ENCODE assay signal across 11 cellular contexts in genomic region chr20:45355209-45355608, GRCh38. TPM values are rescaled to one million over a fixed set of nuclear protein-coding genes. Genes with fewer than 3 reads are reported as not detected.
DNase-seq lines count a peak whose midpoint lies in the region; ATAC-seq, FAIRE-seq and TF ChIP-seq lines count a peak whose summit lies in the region.
"Had no signal": no experiment of that assay in that cellular context is flagged by ENCODE, and none has a peak within 500 bp of the region (broad histone marks: within the 10 kb centered on the region; RNA-seq: fewer than 3 reads in every experiment).

No MANE protein-coding gene starts in this region.

- no peak for TF ChIP-seq EP300 in A549 (IDR thresholded peaks at IDR 0.05)

- H3K4me3 Mint-ChIP-seq in GM23338: no peak overlapping the region
- peak overlapping the region; percentile 71 for H3K4me3 Mint-ChIP-seq in activated T-helper 17 cell treated with anti-CD3 and anti-CD28 coated beads, Interleukin-2, amount 50 U/mL, for 72 hours

- H4K20me1 ChIP-seq in GM23338 (replicated peaks; ENCODE audit: insufficient read depth): no peaks in the 10 kb centered on the region

- peaks cover 48% of the 10 kb centered on the region for H3K4me1 ChIP-seq in A549
- peaks cover 11% of the 10 kb centered on the region for H3K4me1 ChIP-seq in GM23338 (ENCODE audit: insufficient read depth)

- no peak for TF ChIP-seq POLR2A in A549 (IDR thresholded peaks at IDR 0.05; ENCODE audit: low read length)

- H3K4me3 ChIP-seq in A549 (no peak overlapping the region), GM23338 (no peak overlapping the region)

- CTCF ChIA-PET in A549 (lab: Yijun Ruan, JAX): interaction anchor here (0.8 to 4.7 kb wide), 10 partner anchors 9 to 416 kb away, joined by 3 to 46 read pairs (median 5); partner anchors contain the start of gene SYS1

- H3K27ac Mint-ChIP-seq in GM23338: no peak overlapping the region
- peak overlapping the region; percentile 74 for H3K27ac Mint-ChIP-seq in activated T-helper 17 cell treated with anti-CD3 and anti-CD28 coated beads, Interleukin-2, amount 50 U/mL, for 72 hours

- no peaks in the 10 kb centered on the region for H3K79me2 ChIP-seq in GM23338 (replicated peaks; ENCODE audit: insufficient read depth)

- peaks cover 33% of the 10 kb centered on the region for H3K4me1 Mint-ChIP-seq in GM23338
- H3K4me1 Mint-ChIP-seq in activated T-helper 17 cell treated with anti-CD3 and anti-CD28 coated beads, Interleukin-2, amount 50 U/mL, for 72 hours: peaks cover 31% of the 10 kb centered on the region

- no peak overlapping the region for H2AFZ ChIP-seq in GM23338

- 44% methylated on average over 3 of the region's 3 CpGs for WGBS in A549 (ENCODE audit: missing lambda C conversion rate)

- no peaks in the 10 kb centered on the region for H3K27me3 Mint-ChIP-seq in GM23338 (ENCODE audit: insufficient read depth, low read depth, poor library complexity)
- H3K27me3 Mint-ChIP-seq in activated T-helper 17 cell treated with anti-CD3 and anti-CD28 coated beads, Interleukin-2, amount 50 U/mL, for 72 hours: no peaks in the 10 kb centered on the region

- ATAC-seq in A549: peak in 1 of 2 experiments; percentile 63; a peak in 3 of 6 replicates
- no peak for ATAC-seq in GM23338
- ATAC-seq in activated T-helper 17 cell treated with anti-CD3 and anti-CD28 coated beads, Interleukin-2, amount 50 U/mL, for 72 hours (replicated peaks): peak; percentile 82
- ATAC-seq in GM21526 (IDR thresholded peaks at IDR 0.05; ENCODE audit: low FRiP score, unreplicated experiment): no peak

- H3K4me2 ChIP-seq in A549: peak overlapping the region; percentile 57
- H3K4me2 ChIP-seq in GM23338: no peak overlapping the region

- H3K9me2 ChIP-seq in GM23338 (ENCODE audit: insufficient read depth): no peaks in the 10 kb centered on the region

- H3K36me3 Mint-ChIP-seq in GM23338 (ENCODE audit: low read depth): no peaks in the 10 kb centered on the region
- H3K36me3 Mint-ChIP-seq in activated T-helper 17 cell treated with anti-CD3 and anti-CD28 coated beads, Interleukin-2, amount 50 U/mL, for 72 hours (ENCODE audit: low read depth): no peaks in the 10 kb centered on the region

- DNase-seq in A549 (ENCODE audit: low read depth in 1 of 2, low spot score in 1 of 2) (peak in 1 of 2 experiments; percentile 36), GM23338 (ENCODE audit: low spot score) (no peak), glomerular visceral epithelial cell (ENCODE audit: extremely low spot score) (peak; percentile 70), 8988T (no peak), hypothalamus (lab: John Stamatoyannopoulos, UW) (no peak), NCI-H146 treated with DMSO at 0.1 percent for 48 hours (lab: John Stamatoyannopoulos, UW; ENCODE audit: unreplicated experiment) (no peak)
- DNase-seq: NCI-H774 had no signal

- H3K27me3 ChIP-seq in GM23338 (ENCODE audit: insufficient read depth): no peaks in the 10 kb centered on the region

- no peak for TF ChIP-seq CTCF in A549 (IDR thresholded peaks at IDR 0.05)
- TF ChIP-seq CTCF in GM23338 (conservative IDR thresholded peaks at IDR 0.05; ENCODE audit: low read depth in 2 of 2): no peak

- no peak for TF ChIP-seq RAD21 in A549 (conservative IDR thresholded peaks at IDR 0.05 in 1 of 2, IDR thresholded peaks at IDR 0.05 in 1 of 2)

- H3K27ac ChIP-seq in A549 (peak overlapping the region; percentile 35 to 65; a peak in 4 of 6 replicates), GM23338 (ENCODE audit: low read depth) (0 out of 2 replicates have a peak overlapping the region, but pooled peaks have one; percentile 9)

- H3K36me3 ChIP-seq in GM23338 (ENCODE audit: insufficient read depth): no peaks in the 10 kb centered on the region

- H3F3A ChIP-seq in GM23338 (replicated peaks; ENCODE audit: low read depth): no peaks in the 10 kb centered on the region

- POLR2A ChIA-PET in A549 (lab: Yijun Ruan, JAX): interaction anchor here (1.5 kb wide), 1 partner anchor 11 kb away, joined by 6 read pairs; no protein-coding TSS in a partner anchor

- no peak for FAIRE-seq in A549 (lab: Jason Lieb, UNC)
- FAIRE-seq: G401.6 had no signal

- no peaks in the 10 kb centered on the region for H3K9me3 ChIP-seq in A549

- no peaks in the 10 kb centered on the region for H3K9me3 Mint-ChIP-seq in GM23338
- no peaks in the 10 kb centered on the region for H3K9me3 Mint-ChIP-seq in activated T-helper 17 cell treated with anti-CD3 and anti-CD28 coated beads, Interleukin-2, amount 50 U/mL, for 72 hours

TF ChIP-seq in A549, 52 proteins besides CTCF, POLR2A, EP300 and RAD21:
- TF ChIP-seq MAZ (IDR thresholded peaks at IDR 0.05; ENCODE audit: borderline replicate concordance, low read depth, low read length) (no peak), FOSL2 (IDR thresholded peaks at IDR 0.05) (0 out of 2 replicates have a peak, but pooled peaks have one; percentile 22), FOSL2 (CRISPR knock-in tag; IDR thresholded peaks at IDR 0.05) (no peak)

TF ChIP-seq in GM23338, 12 proteins besides CTCF, POLR2A, EP300 and RAD21:
- TF ChIP-seq JUNB (IDR thresholded peaks at IDR 0.05; ENCODE audit: unreplicated experiment): no peak
- TF ChIP-seq CREB1 (CRISPR knock-in tag; IDR thresholded peaks at IDR 0.05; ENCODE audit: low read depth): no peak
- TF ChIP-seq ZNF331 (CRISPR knock-in tag; IDR thresholded peaks at IDR 0.05; ENCODE audit: low read depth): no peak
- TF ChIP-seq ZNF114 (CRISPR knock-in tag; IDR thresholded peaks at IDR 0.05): no peak

RNA-seq across cellular contexts. Expression of gene SDC4, which starts 7.0 kb away (rescaled TPM):
- polyA plus RNA-seq in A549 (2011; rRNA removed): 27.4 and 29.0 TPM in 2 replicates
- polyA plus RNA-seq in A549 (2012; cell fraction: cytosol; rRNA removed): 13.1 and 17.7 TPM in 2 replicates
- 12.6 and 21.5 TPM in 2 replicates for polyA plus RNA-seq in A549 (2012; cell fraction: nucleus; rRNA removed)
- 35.6 to 40.2 TPM (median 39.2 TPM) in 3 replicates for polyA plus RNA-seq in A549 (2017; fragmentation: RNase III; extraction: RNeasy Plus Mini Kit Qiagen cat#74134 plus additional on column Dnase treatment)
- 43.3 and 43.7 TPM in 2 replicates for polyA minus RNA-seq in A549 (2011; rRNA and poly(A)+ RNA removed)
- total RNA-seq in GM23338 (2014; rRNA removed; shearing (Covaris generic)): 35.4 and 39.9 TPM in 2 replicates
- polyA plus RNA-seq in GM23338 (2016; fragmentation: Nextera tagmentation; extraction: Ambion mirVana): 28.5 and 29.7 TPM in 2 replicates
- 10 to 100 TPM; 21.6 to 62.6 TPM for total RNA-seq in activated T-helper 17 cell treated with anti-CD3 and anti-CD28 coated beads, Interleukin-2, amount 50 U/mL, for 72 hours

RNA-seq across cellular contexts. Expression of gene SYS1, which starts 7.7 kb away (rescaled TPM):
- polyA plus RNA-seq in A549 (2011; rRNA removed): 27.6 and 30.5 TPM in 2 replicates
- polyA plus RNA-seq in A549 (2012; cell fraction: cytosol; rRNA removed): 46.0 and 62.2 TPM in 2 replicates
- 54.1 and 71.4 TPM in 2 replicates for polyA plus RNA-seq in A549 (2012; cell fraction: nucleus; rRNA removed)
- 20.2 to 20.5 TPM (median 20.2 TPM) in 3 replicates for polyA plus RNA-seq in A549 (2017; fragmentation: RNase III; extraction: RNeasy Plus Mini Kit Qiagen cat#74134 plus additional on column Dnase treatment)
- polyA minus RNA-seq in A549 (2011; rRNA and poly(A)+ RNA removed): 47.1 and 63.5 TPM in 2 replicates
- 12.5 and 21.5 TPM in 2 replicates for total RNA-seq in GM23338 (2014; rRNA removed; shearing (Covaris generic))
- polyA plus RNA-seq in GM23338 (2016; fragmentation: Nextera tagmentation; extraction: Ambion mirVana): 6.9 and 7.9 TPM in 2 replicates
- total RNA-seq in activated T-helper 17 cell treated with anti-CD3 and anti-CD28 coated beads, Interleukin-2, amount 50 U/mL, for 72 hours: 10 to 100 TPM; 29.9 to 32.9 TPM

RNA-seq across cellular contexts. Expression of gene TP53TG5, which starts 22.9 kb away (rescaled TPM):
- polyA plus RNA-seq in A549 (2011; rRNA removed) (not detected in 2 replicates), A549 (2017; fragmentation: RNase III; extraction: RNeasy Plus Mini Kit Qiagen cat#74134 plus additional on column Dnase treatment) (not detected in 3 replicates), GM23338 (2016; fragmentation: Nextera tagmentation; extraction: Ambion mirVana) (not detected in 2 replicates)
- polyA plus RNA-seq in A549 (2012; cell fraction: cytosol; rRNA removed): not detected in 2 replicates
- not detected in 2 replicates for polyA plus RNA-seq in A549 (2012; cell fraction: nucleus; rRNA removed)
- not detected in 2 replicates for polyA minus RNA-seq in A549 (2011; rRNA and poly(A)+ RNA removed)
- total RNA-seq in GM23338 (2014; rRNA removed; shearing (Covaris generic)): not detected in 2 replicates
- total RNA-seq in activated T-helper 17 cell treated with anti-CD3 and anti-CD28 coated beads, Interleukin-2, amount 50 U/mL, for 72 hours: under 1 TPM; 0.11 to 0.50 TPM

RNA-seq across cellular contexts. Expression of gene MATN4, which starts 47.1 kb away (rescaled TPM):
- 0.04 TPM in 1 of 2 replicates, not detected in the other for polyA plus RNA-seq in A549 (2011; rRNA removed)
- 0.14 and 0.17 TPM in 2 replicates for polyA plus RNA-seq in A549 (2012; cell fraction: cytosol; rRNA removed)
- polyA plus RNA-seq in A549 (2012; cell fraction: nucleus; rRNA removed): 0.37 and 0.49 TPM in 2 replicates
- polyA plus RNA-seq in A549 (2017; fragmentation: RNase III; extraction: RNeasy Plus Mini Kit Qiagen cat#74134 plus additional on column Dnase treatment): 0.05 to 0.08 TPM (median 0.05 TPM) in 3 replicates
- polyA minus RNA-seq in A549 (2011; rRNA and poly(A)+ RNA removed): not detected in 2 replicates
- 4.2 and 5.1 TPM in 2 replicates for total RNA-seq in GM23338 (2014; rRNA removed; shearing (Covaris generic))
- 3.3 and 4.0 TPM in 2 replicates for polyA plus RNA-seq in GM23338 (2016; fragmentation: Nextera tagmentation; extraction: Ambion mirVana)
- under 1 TPM; 0.11 to 0.66 TPM for total RNA-seq in activated T-helper 17 cell treated with anti-CD3 and anti-CD28 coated beads, Interleukin-2, amount 50 U/mL, for 72 hours

RNA-seq across cellular contexts. Expression of gene RBPJL, which starts 48.6 kb away (rescaled TPM):
- not detected in 2 replicates for polyA plus RNA-seq in A549 (2011; rRNA removed)
- polyA plus RNA-seq in A549 (2012; cell fraction: cytosol; rRNA removed): 0.01 TPM in 1 of 2 replicates, not detected in the other
- polyA plus RNA-seq in A549 (2012; cell fraction: nucleus; rRNA removed): not detected in 2 replicates
- polyA plus RNA-seq in A549 (2017; fragmentation: RNase III; extraction: RNeasy Plus Mini Kit Qiagen cat#74134 plus additional on column Dnase treatment): not detected in 3 replicates
- polyA minus RNA-seq in A549 (2011; rRNA and poly(A)+ RNA removed): not detected in 2 replicates
- total RNA-seq in GM23338 (2014; rRNA removed; shearing (Covaris generic)): 0.66 and 1.4 TPM in 2 replicates
- polyA plus RNA-seq in GM23338 (2016; fragmentation: Nextera tagmentation; extraction: Ambion mirVana): 0.42 and 0.44 TPM in 2 replicates
- not detected for total RNA-seq in activated T-helper 17 cell treated with anti-CD3 and anti-CD28 coated beads, Interleukin-2, amount 50 U/mL, for 72 hours
- total RNA-seq: subcutaneous adipose tissue had no signal
